Comparison of ENCODE assay signal across 33 cellular contexts in genomic region chr16:73636196-73636595, GRCh38.
"Had no signal": no experiment of that assay in that cellular context is flagged by ENCODE, and none has a peak within 500 bp of the region (broad histone marks: within the 10 kb centered on the region; RNA-seq: fewer than 3 reads in every experiment).

No MANE protein-coding gene starts in this region.

- DNase-seq: activated CD4-positive, alpha-beta memory T cell treated with anti-CD3 and anti-CD28 coated beads for 36 hours; activated CD4-positive, alpha-beta T cell treated with anti-CD3 and anti-CD28 coated beads for 4 hours; activated CD4-positive, alpha-beta T cell treated with anti-CD3 and anti-CD28 coated beads, Interleukin-2, amount 10 ng/mL, durations not matched to agents 24 days and 14 days; activated CD4-positive, alpha-beta T cell treated with anti-CD3 and anti-CD28 coated beads, Interleukin-2, amount 50 U/mL, for 1 hour; activated CD4-positive, alpha-beta T cell treated with anti-CD3 and anti-CD28 coated beads, Interleukin-2, amount 50 U/mL, for 4 hours; activated CD4-positive, CD25-positive, alpha-beta regulatory T cell; activated CD8-positive, alpha-beta memory T cell treated with anti-CD3 and anti-CD28 coated beads, Interleukin-2, amount 50 U/mL, for 4 hours; activated CD8-positive, alpha-beta T cell treated with anti-CD3 and anti-CD28 coated beads for 36 hours; activated effector memory CD4-positive, alpha-beta T cell treated with anti-CD3 and anti-CD28 coated beads, Interleukin-2, amount 50 U/mL, for 16 hours; activated gamma-delta T cell treated with Interleukin-2 at 50 U/mL for 16 hours; activated naive CD4-positive, alpha-beta T cell; activated naive CD4-positive, alpha-beta T cell treated with anti-CD3 and anti-CD28 coated beads for 36 hours; activated naive CD4-positive, alpha-beta T cell treated with anti-CD3 and anti-CD28 coated beads, Interleukin-2, amount 50 U/mL, for 16 hours; activated naive CD8-positive, alpha-beta T cell treated with anti-CD3 and anti-CD28 coated beads for 36 hours; activated T-cell treated with anti-CD3 and anti-CD28 coated beads for 4 hours; activated T-cell treated with anti-CD3 and anti-CD28 coated beads, Interleukin-2, amount 50 U/mL, for 1 hour; activated T-cell treated with anti-CD3 and anti-CD28 coated beads, Interleukin-2, amount 50 U/mL, for 4 hours; activated T-cell treated with anti-CD3 and anti-CD28 coated beads, Interleukin-2, amount 50 U/mL, for 72 hours; adrenal gland; amniotic stem cell; aorta; body of pancreas; brain microvascular endothelial cell; central memory CD4-positive, alpha-beta T cell; T-helper 17 cell had no signal

- H3K4me3 Mint-ChIP-seq: activated CD4-positive, alpha-beta memory T cell treated with anti-CD3 and anti-CD28 coated beads for 36 hours; activated CD4-positive, alpha-beta T cell treated with anti-CD3 and anti-CD28 coated beads, Interleukin-2, amount 10 ng/mL, durations not matched to agents 24 days and 14 days; activated CD8-positive, alpha-beta T cell treated with anti-CD3 and anti-CD28 coated beads for 36 hours; activated naive CD4-positive, alpha-beta T cell treated with anti-CD3 and anti-CD28 coated beads for 36 hours; activated naive CD8-positive, alpha-beta T cell treated with anti-CD3 and anti-CD28 coated beads for 36 hours; activated T-cell treated with anti-CD3 and anti-CD28 coated beads, Interleukin-2, amount 50 U/mL, for 4 hours; activated T-cell treated with anti-CD3 and anti-CD28 coated beads, Interleukin-2, amount 50 U/mL, for 72 hours; activated T-helper 1 cell treated with anti-CD3 and anti-CD28 coated beads, Interleukin-12 subunit alpha, Interleukin-12 subunit beta, Interleukin-2, Interleukin-4 antibody, amounts not matched to agents 30 ng/mL and 10 ng/mL and 1 ng/mL, durations not matched to agents 14 hours and 24 hours and 36 hours; activated T-helper 17 cell treated with anti-CD3 and anti-CD28 coated beads, Interleukin-2, amount 50 U/mL, for 72 hours; T-helper 17 cell had no signal

- H3K36me3 ChIP-seq: adrenal gland, brain microvascular endothelial cell, breast epithelium had no signal

- H3K27ac ChIP-seq: adrenal gland, body of pancreas, brain microvascular endothelial cell, breast epithelium, VCaP had no signal

- H3K4me1 ChIP-seq: adrenal gland, body of pancreas, breast epithelium had no signal

- H3K9me3 ChIP-seq: body of pancreas had no signal

- ATAC-seq: activated CD4-positive, CD25-positive, alpha-beta regulatory T cell treated with anti-CD3 and anti-CD28 coated beads, Interleukin-2, amount 50 U/mL, for 24 hours; activated CD8-positive, alpha-beta T cell treated with anti-CD3 and anti-CD28 coated beads for 36 hours; activated naive CD4-positive, alpha-beta T cell treated with anti-CD3 and anti-CD28 coated beads, Interleukin-2, amount 50 U/mL, for 72 hours; activated T-cell treated with anti-CD3 and anti-CD28 coated beads, Interleukin-2, amount 50 U/mL, for 4 hours; activated T-cell treated with anti-CD3 and anti-CD28 coated beads, Interleukin-2, amount 50 U/mL, for 72 hours; activated T-helper 17 cell treated with anti-CD3 and anti-CD28 coated beads, Interleukin-2, amount 50 U/mL, for 72 hours; body of pancreas; T-helper 17 cell had no signal

- H3K27me3 Mint-ChIP-seq: activated CD4-positive, alpha-beta memory T cell treated with anti-CD3 and anti-CD28 coated beads for 36 hours; activated CD4-positive, alpha-beta T cell treated with anti-CD3 and anti-CD28 coated beads, Interleukin-2, amount 10 ng/mL, durations not matched to agents 24 days and 14 days; activated T-helper 17 cell treated with anti-CD3 and anti-CD28 coated beads, Interleukin-2, amount 50 U/mL, for 72 hours; T-helper 17 cell had no signal

- H3K4me1 Mint-ChIP-seq: activated CD4-positive, alpha-beta T cell treated with anti-CD3 and anti-CD28 coated beads, Interleukin-2, amount 10 ng/mL, durations not matched to agents 24 days and 14 days; activated naive CD8-positive, alpha-beta T cell treated with anti-CD3 and anti-CD28 coated beads for 36 hours; activated T-helper 17 cell treated with anti-CD3 and anti-CD28 coated beads, Interleukin-2, amount 50 U/mL, for 72 hours; T-helper 17 cell had no signal

- H3K36me3 Mint-ChIP-seq: activated CD4-positive, alpha-beta memory T cell treated with anti-CD3 and anti-CD28 coated beads for 36 hours; activated naive CD8-positive, alpha-beta T cell treated with anti-CD3 and anti-CD28 coated beads for 36 hours had no signal

- H3K4me3 ChIP-seq: adrenal gland, body of pancreas, breast epithelium had no signal

- H3K27ac Mint-ChIP-seq: activated CD4-positive, alpha-beta memory T cell treated with anti-CD3 and anti-CD28 coated beads for 36 hours; activated CD4-positive, alpha-beta T cell treated with anti-CD3 and anti-CD28 coated beads, Interleukin-2, amount 10 ng/mL, durations not matched to agents 24 days and 14 days; activated CD8-positive, alpha-beta T cell treated with anti-CD3 and anti-CD28 coated beads for 36 hours; activated naive CD4-positive, alpha-beta T cell treated with anti-CD3 and anti-CD28 coated beads for 36 hours; activated naive CD4-positive, alpha-beta T cell treated with anti-CD3 and anti-CD28 coated beads, Interleukin-2, amount 50 U/mL, for 72 hours; activated naive CD8-positive, alpha-beta T cell treated with anti-CD3 and anti-CD28 coated beads for 36 hours; activated T-cell treated with anti-CD3 and anti-CD28 coated beads, Interleukin-2, amount 50 U/mL, for 72 hours; activated T-helper 1 cell treated with anti-CD3 and anti-CD28 coated beads, Interleukin-12 subunit alpha, Interleukin-12 subunit beta, Interleukin-2, Interleukin-4 antibody, amounts not matched to agents 30 ng/mL and 10 ng/mL and 1 ng/mL, durations not matched to agents 14 hours and 24 hours and 36 hours; activated T-helper 17 cell treated with anti-CD3 and anti-CD28 coated beads, Interleukin-2, amount 50 U/mL, for 72 hours; T-helper 17 cell had no signal

- H3K27me3 ChIP-seq: adrenal gland, body of pancreas, brain microvascular endothelial cell, breast epithelium had no signal

- FAIRE-seq: astrocyte, TTC549 had no signal
